ENCODE assay signal across 8 cellular contexts in genomic region chr10:91410638-91411367, GRCh38. TPM values are rescaled to one million over a fixed set of nuclear protein-coding genes. Genes with fewer than 3 reads are reported as not detected.
DNase-seq lines count a peak whose midpoint lies in the region; ATAC-seq and TF ChIP-seq lines count a peak whose summit lies in the region.

No MANE protein-coding gene starts in this region.

- H3K4me3 ChIP-seq in GM12875 (ENCODE audit: low read depth, low read length), result peak overlapping the region; percentile 65

- no peak overlapping the region for H3K27ac ChIP-seq in foreskin keratinocyte

- H3K4me1 Mint-ChIP-seq in activated T-cell treated with anti-CD3 and anti-CD28 coated beads, Interleukin-2, amount 50 U/mL, for 72 hours (ENCODE audit: low read depth), result peaks cover 23% of the 10 kb centered on the region
- peaks cover 32% of the 10 kb centered on the region for H3K4me1 Mint-ChIP-seq in osteocyte (ENCODE audit: unreplicated experiment)

- H3K27me3 Mint-ChIP-seq in activated T-cell treated with anti-CD3 and anti-CD28 coated beads, Interleukin-2, amount 50 U/mL, for 72 hours (ENCODE audit: low read depth), result peaks cover 8% of the 10 kb centered on the region
- no peaks in the 10 kb centered on the region for H3K27me3 Mint-ChIP-seq in osteocyte (ENCODE audit: unreplicated experiment)

- TF ChIP-seq CTCF in GM12875 (IDR thresholded peaks at IDR 0.05; ENCODE audit: borderline replicate concordance, insufficient read depth, low read depth, low read length), result no peak
- no peak for TF ChIP-seq CTCF in foreskin keratinocyte (conservative IDR thresholded peaks at IDR 0.05)
- TF ChIP-seq CTCF in osteocyte (IDR thresholded peaks at IDR 0.05), result no peak

- peak; percentile 33 for DNase-seq in NCI-H1048 (lab: John Stamatoyannopoulos, UW)
- DNase-seq in activated T-cell treated with anti-CD3 and anti-CD28 coated beads, Interleukin-2, amount 50 U/mL, for 72 hours, result peak in 1 of 2 donors; percentile 19
- peak in 1 of 2 donors; percentile 11 for DNase-seq in foreskin keratinocyte
- DNase-seq in osteocyte (ENCODE audit: extremely low spot score, unreplicated experiment), result no peak
- no peak for DNase-seq in H4 (ENCODE audit: low spot score)
- DNase-seq in T1000 (lab: John Stamatoyannopoulos, UW), result no peak

- H3K4me1 ChIP-seq in foreskin keratinocyte, result peaks cover 6% of the 10 kb centered on the region

- no peaks in the 10 kb centered on the region for H3K27me3 ChIP-seq in foreskin keratinocyte

- ATAC-seq in activated T-cell treated with anti-CD3 and anti-CD28 coated beads, Interleukin-2, amount 50 U/mL, for 72 hours (replicated peaks in 1 of 2), result peak; percentile 9 to 11
- peak; percentile 78 for ATAC-seq in foreskin keratinocyte
- ATAC-seq in GM18517 (IDR thresholded peaks at IDR 0.05; ENCODE audit: unreplicated experiment), result no peak

- H3K27ac Mint-ChIP-seq in activated T-cell treated with anti-CD3 and anti-CD28 coated beads, Interleukin-2, amount 50 U/mL, for 72 hours, result peak overlapping the region; percentile 83
- peak overlapping the region; percentile 94 for H3K27ac Mint-ChIP-seq in osteocyte (ENCODE audit: unreplicated experiment)

- H3K9me3 Mint-ChIP-seq in activated T-cell treated with anti-CD3 and anti-CD28 coated beads, Interleukin-2, amount 50 U/mL, for 72 hours, result no peaks in the 10 kb centered on the region
- H3K9me3 Mint-ChIP-seq in osteocyte (ENCODE audit: unreplicated experiment), result no peaks in the 10 kb centered on the region

- H3K36me3 Mint-ChIP-seq in activated T-cell treated with anti-CD3 and anti-CD28 coated beads, Interleukin-2, amount 50 U/mL, for 72 hours (ENCODE audit: insufficient read depth in 2 of 2), result peaks cover 0 to 2% of the 10 kb centered on the region in 2 donors
- no peaks in the 10 kb centered on the region for H3K36me3 Mint-ChIP-seq in osteocyte (ENCODE audit: unreplicated experiment)

- H3K4me3 Mint-ChIP-seq in activated T-cell treated with anti-CD3 and anti-CD28 coated beads, Interleukin-2, amount 50 U/mL, for 72 hours, result peak overlapping the region; percentile 89 to 90
- H3K4me3 Mint-ChIP-seq in osteocyte (ENCODE audit: unreplicated experiment), result peak overlapping the region; percentile 86

RNA-seq across cellular contexts. Expression of gene HECTD2, which starts 0.7 kb away (rescaled TPM):
- total RNA-seq in activated T-cell treated with anti-CD3 and anti-CD28 coated beads, Interleukin-2, amount 50 U/mL, for 72 hours, result 1 to 10 TPM; 4.8 to 5.4 TPM
- total RNA-seq in foreskin keratinocyte (2.6 and 2.8 TPM in 2 replicates), osteocyte (21.9 and 22.1 TPM in 2 replicates)
- polyA plus RNA-seq in foreskin keratinocyte, result 0.58 and 0.85 TPM in 2 replicates
- total RNA-seq in H4 (2014; rRNA removed; shearing (Covaris generic)), result 5.0 and 5.7 TPM in 2 replicates
